Comparison of ENCODE assay signal across 1 cellular context in genomic region chr16:709651-710499, GRCh38.
TF ChIP-seq lines count a peak whose summit lies in the region.

No MANE protein-coding gene starts in this region.

TF ChIP-seq in IMR-90, 13 proteins besides CTCF, POLR2A, EP300 and RAD21 (continued from another document):
- no peak for TF ChIP-seq RFX5 (IDR thresholded peaks at IDR 0.05; ENCODE audit: low read depth, low read length)
